In the genomic region with DNA sequence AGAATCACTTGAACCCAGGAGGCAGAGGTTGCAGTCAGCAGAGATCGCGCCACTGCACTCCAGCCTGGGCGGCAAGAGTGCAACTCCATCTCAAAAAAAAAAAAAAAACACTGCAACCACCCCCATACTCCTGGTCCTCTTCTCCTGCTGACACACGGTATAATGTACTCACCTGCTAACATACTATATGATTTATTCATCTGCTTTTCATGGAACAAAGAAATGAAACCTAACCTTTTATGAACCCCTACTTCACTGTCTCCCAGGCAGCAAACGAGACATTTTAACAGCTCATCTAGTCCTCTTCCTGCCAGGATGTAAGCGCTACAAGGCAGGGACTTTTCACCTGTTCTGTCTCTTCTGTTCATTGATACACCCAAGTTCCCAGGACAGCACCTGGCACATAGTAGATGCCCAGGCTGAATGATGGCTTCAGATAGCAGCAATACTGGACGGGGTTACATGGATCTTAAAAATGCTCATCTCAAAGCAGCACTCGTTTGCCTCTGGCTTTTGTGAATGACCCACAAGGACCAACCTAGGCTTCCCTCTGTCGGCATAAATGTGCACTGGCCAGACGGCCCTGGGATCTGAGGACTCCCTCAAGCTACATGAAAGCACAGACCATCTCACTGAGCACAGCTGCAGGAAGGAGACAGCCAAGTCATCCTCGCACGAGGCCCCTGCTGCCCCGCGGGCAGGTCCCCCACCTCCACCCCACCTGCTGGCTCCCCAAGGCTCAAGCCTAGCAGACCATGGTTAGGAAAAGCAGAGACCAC, we compare ENCODE assay signal across 9 cellular contexts. TPM values are rescaled to one million over a fixed set of nuclear protein-coding genes. Genes with fewer than 3 reads are reported as not detected.
A peak's percentile ranks its signal among the peaks of the same experiment; 100 is the strongest.
DNase-seq lines count a peak whose midpoint lies in the region; ATAC-seq and TF ChIP-seq lines count a peak whose summit lies in the region.
"Had no signal": no experiment of that assay in that cellular context is flagged by ENCODE, and none has a peak within 500 bp of the region (broad histone marks: within the 10 kb centered on the region; RNA-seq: fewer than 3 reads in every experiment).

No MANE protein-coding gene starts in this region.

- no peaks in the 10 kb centered on the region for H3K9me2 ChIP-seq in SK-N-SH

- 0 out of 2 replicates have a peak, but pooled peaks cover 3% of the 10 kb centered on the region for H4K20me1 ChIP-seq in SK-N-SH (ENCODE audit: insufficient read depth)

- peaks cover 19 to 31% of the 10 kb centered on the region in 2 donors for H3K4me1 Mint-ChIP-seq in stimulated activated naive B cell treated with anti-CD40 and anti-IgM and Interleukin-4, amounts not matched to agents 10 μg/mL and 1 μg/mL and 100 μg/mL, for 72 hours

- 92% methylated on average over 10 of the region's 14 CpGs for WGBS in SK-N-SH (ENCODE audit: low lambda C conversion rate)

- H3K36me3 ChIP-seq in SK-N-SH (replicated peaks in 1 of 2; ENCODE audit: control insufficient read depth in 1 of 2, insufficient read depth in 2 of 2, low read length in 1 of 2) = no peaks in the 10 kb centered on the region

- H3K9me3 ChIP-seq in SK-N-SH = no peaks in the 10 kb centered on the region

- intact Hi-C loops in left cardiac atrium (cut with DNase I) = loop anchor here in 1 of 2 donors (10.0 kb wide), 1 partner anchor 246 kb away; no protein-coding TSS in a partner anchor

- H3K36me3 Mint-ChIP-seq in stimulated activated naive B cell treated with anti-CD40 and anti-IgM and Interleukin-4, amounts not matched to agents 10 μg/mL and 1 μg/mL and 100 μg/mL, for 72 hours = peaks cover 5 to 39% of the 10 kb centered on the region in 2 donors

- no peak overlapping the region for H3K9ac ChIP-seq in SK-N-SH

- peaks cover 4% of the 10 kb centered on the region for H3F3A ChIP-seq in SK-N-SH (replicated peaks; ENCODE audit: insufficient read depth)

- H3K27ac ChIP-seq in SK-N-SH (ENCODE audit: low read depth in 2 of 2, low read length in 1 of 2) = peak overlapping the region in 1 of 2 experiments; percentile 41; a peak in 2 of 4 replicates

- no peaks in the 10 kb centered on the region for H3K27me3 ChIP-seq in SK-N-SH (ENCODE audit: insufficient read depth)

- H2AFZ ChIP-seq in SK-N-SH (ENCODE audit: low read depth) = no peak overlapping the region

- peaks cover 15 to 79% of the 10 kb centered on the region in 2 experiments for H3K4me1 ChIP-seq in SK-N-SH (ENCODE audit: control insufficient read depth in 1 of 2, insufficient read depth in 2 of 2, low read depth in 1 of 2, low read length in 1 of 2)

- H3K79me2 ChIP-seq in SK-N-SH (ENCODE audit: insufficient read depth) = peaks cover 57% of the 10 kb centered on the region

- H3K4me3 ChIP-seq in SK-N-SH (ENCODE audit: low read depth in 2 of 2, low read length in 1 of 2) = no peak overlapping the region

- peak overlapping the region; percentile 53 for H3K27ac Mint-ChIP-seq in stimulated activated naive B cell treated with anti-CD40 and anti-IgM and Interleukin-4, amounts not matched to agents 10 μg/mL and 1 μg/mL and 100 μg/mL, for 72 hours

- no peaks in the 10 kb centered on the region for H3K27me3 Mint-ChIP-seq in stimulated activated naive B cell treated with anti-CD40 and anti-IgM and Interleukin-4, amounts not matched to agents 10 μg/mL and 1 μg/mL and 100 μg/mL, for 72 hours

- TF ChIP-seq EP300 in SK-N-SH (IDR thresholded peaks at IDR 0.05; ENCODE audit: borderline replicate concordance in 1 of 2, low read depth in 1 of 2, low read length in 1 of 2) = no peak

- POLR2A ChIA-PET in SK-N-SH (lab: Yijun Ruan, JAX) = no interaction called here

- H3K4me2 ChIP-seq in SK-N-SH = no peak overlapping the region

- H3K9me3 Mint-ChIP-seq in stimulated activated naive B cell treated with anti-CD40 and anti-IgM and Interleukin-4, amounts not matched to agents 10 μg/mL and 1 μg/mL and 100 μg/mL, for 72 hours = peaks cover 0 to 4% of the 10 kb centered on the region in 2 donors

- DNase-seq in SK-N-SH (no peak), RPMI8226 (peak; percentile 31), left cardiac atrium (no peak), NCI-H1048 (lab: John Stamatoyannopoulos, UW) (no peak)
- no peak for DNase-seq in stimulated activated naive B cell treated with anti-CD40 and anti-IgM and Interleukin-4, amounts not matched to agents 10 μg/mL and 1 μg/mL and 100 μg/mL, for 72 hours
- DNase-seq in activated CD4-positive, alpha-beta T cell treated with anti-CD3 and anti-CD28 coated beads, Interleukin-2, amount 50 U/mL, for 1 hour = no peak
- DNase-seq: activated CD4-positive, CD25-positive, alpha-beta regulatory T cell treated with anti-CD3 and anti-CD28 coated beads, Interleukin-2, amount 50 U/mL, for 72 hours had no signal

- CTCF ChIA-PET in SK-N-SH (lab: Yijun Ruan, JAX) = interaction anchor here (0.6 to 4.4 kb wide), 6 partner anchors 10 to 567 kb away, joined by 3 to 23 read pairs (median 3); partner anchors contain the start of gene FAM43A

- ATAC-seq in SK-N-SH treated with all-trans-retinoic acid at 6 μM for 48 hours (no peak), left cardiac atrium (peak; percentile 26 to 56), HG02938 (IDR thresholded peaks at IDR 0.05; ENCODE audit: unreplicated experiment) (no peak)
- peak; percentile 68 for ATAC-seq in stimulated activated naive B cell treated with anti-CD40 and anti-IgM and Interleukin-4, amounts not matched to agents 10 μg/mL and 1 μg/mL and 100 μg/mL, for 72 hours (replicated peaks)

- TF ChIP-seq RAD21 in SK-N-SH (IDR thresholded peaks at IDR 0.05; ENCODE audit: low read length) = peak; percentile 50

- no peak overlapping the region for H3K4me3 Mint-ChIP-seq in stimulated activated naive B cell treated with anti-CD40 and anti-IgM and Interleukin-4, amounts not matched to agents 10 μg/mL and 1 μg/mL and 100 μg/mL, for 72 hours

- no peak for TF ChIP-seq CTCF in SK-N-SH (IDR thresholded peaks at IDR 0.05)

TF ChIP-seq in SK-N-SH, 30 proteins besides CTCF, POLR2A, EP300 and RAD21 (continues in another document):
- TF ChIP-seq NRF1 (IDR thresholded peaks at IDR 0.05; ENCODE audit: low read depth, low read length) (no peak), JUND (IDR thresholded peaks at IDR 0.05) (no peak), FOXJ3 (CRISPR knock-in tag; IDR thresholded peaks at IDR 0.05) (no peak), REST (IDR thresholded peaks at IDR 0.05; ENCODE audit: low read depth, low read length) (no peak), FOSL2 (IDR thresholded peaks at IDR 0.05; ENCODE audit: borderline replicate concordance, low read depth) (no peak)

TF ChIP-seq in SK-N-SH treated with all-trans-retinoic acid at 6 μM for 48 hours, 23 proteins besides CTCF, POLR2A, EP300 and RAD21:
- no peak for TF ChIP-seq ZNF565 (CRISPR knock-in tag; conservative IDR thresholded peaks at IDR 0.05; ENCODE audit: low read depth)
- TF ChIP-seq BACH2 (CRISPR knock-in tag; IDR thresholded peaks at IDR 0.05; ENCODE audit: borderline replicate concordance) = no peak
- no peak for TF ChIP-seq ZFP3 (CRISPR knock-in tag; IDR thresholded peaks at IDR 0.05)
- no peak for TF ChIP-seq RARB (CRISPR knock-in tag; IDR thresholded peaks at IDR 0.05)
- TF ChIP-seq GLIS3 (CRISPR knock-in tag; IDR thresholded peaks at IDR 0.05) = no peak
- TF ChIP-seq SNAI2 (CRISPR knock-in tag; IDR thresholded peaks at IDR 0.05) = no peak
- TF ChIP-seq ARNTL (CRISPR knock-in tag; IDR thresholded peaks at IDR 0.05; ENCODE audit: borderline replicate concordance, low read depth) = no peak
- no peak for TF ChIP-seq ZNF70 (CRISPR knock-in tag; IDR thresholded peaks at IDR 0.05)
- TF ChIP-seq CSDC2 (CRISPR knock-in tag; IDR thresholded peaks at IDR 0.05) = no peak
- no peak for TF ChIP-seq PPARA (CRISPR knock-in tag; IDR thresholded peaks at IDR 0.05; ENCODE audit: borderline replicate concordance)
- no peak for TF ChIP-seq TCF4 (CRISPR knock-in tag; IDR thresholded peaks at IDR 0.05; ENCODE audit: borderline replicate concordance)
- TF ChIP-seq ZC3H10 (CRISPR knock-in tag; IDR thresholded peaks at IDR 0.05) = no peak
- TF ChIP-seq ISL1 (CRISPR knock-in tag; IDR thresholded peaks at IDR 0.05) = no peak
- TF ChIP-seq PATZ1 (CRISPR knock-in tag; IDR thresholded peaks at IDR 0.05; ENCODE audit: borderline replicate concordance) = no peak

RNA-seq across cellular contexts. Expression of gene XXYLT1, which starts 20.3 kb away (rescaled TPM):
- 22.1 and 22.6 TPM in 2 replicates for polyA plus RNA-seq in SK-N-SH (2012; rRNA removed)
- 16.8 and 22.2 TPM in 2 replicates for polyA plus RNA-seq in SK-N-SH (2012; cell fraction: cytosol; rRNA removed)
- 18.7 and 23.2 TPM in 2 replicates for polyA plus RNA-seq in SK-N-SH (2012; cell fraction: nucleus; rRNA removed)
- total RNA-seq in left cardiac atrium = 1 to 10 TPM; 4.2 to 8.8 TPM

Comparison
In these comparisons a context has a peak if more than half of its experiments do, and no peak if none do; other contexts are left out.
1. ATAC-seq: peak in left cardiac atrium (2 of 2) and stimulated activated naive B cell treated with anti-CD40 and anti-IgM and Interleukin-4, amounts not matched to agents 10 μg/mL and 1 μg/mL and 100 μg/mL, for 72 hours (2 of 2); none in SK-N-SH treated with all-trans-retinoic acid at 6 μM for 48 hours (single experiment) and HG02938 (single experiment).